ENCODE assay signal across 7 cellular contexts in the genomic region with DNA sequence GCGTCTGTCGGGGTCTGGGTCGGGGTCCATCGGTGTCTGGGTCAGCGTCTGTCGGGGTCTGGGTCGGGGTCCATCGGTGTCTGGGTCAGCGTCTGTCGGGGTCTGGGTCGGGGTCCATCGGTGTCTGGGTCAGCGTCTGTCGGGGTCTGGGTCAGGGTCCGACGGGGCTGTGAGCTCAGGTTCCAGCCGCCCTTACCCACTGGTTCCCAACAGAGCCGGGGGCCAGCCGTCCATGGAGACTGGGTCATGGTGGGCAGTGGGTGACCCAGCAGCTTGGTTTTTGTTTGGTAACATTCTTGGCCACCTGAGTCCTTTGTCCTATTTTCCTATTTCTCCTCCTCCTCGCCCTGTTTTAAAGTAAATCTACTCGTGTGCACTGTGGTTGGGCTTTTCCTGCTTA. TPM values are rescaled to one million over a fixed set of nuclear protein-coding genes. Genes with fewer than 3 reads are reported as not detected.
"Had no signal": no experiment of that assay in that cellular context is flagged by ENCODE, and none has a peak within 500 bp of the region (broad histone marks: within the 10 kb centered on the region; RNA-seq: fewer than 3 reads in every experiment).

No MANE protein-coding gene starts in this region.

RNA-seq across cellular contexts. Expression of a gene that starts 16.9 kb away (rescaled TPM):
- total RNA-seq: activated CD4-positive, alpha-beta T cell treated with anti-CD3 and anti-CD28 coated beads for 36 hours; activated CD4-positive, alpha-beta T cell treated with anti-CD3 and anti-CD28 coated beads, Interleukin-2, amount 10 ng/mL, durations not matched to agents 7 days and 5 days; activated T-cell treated with anti-CD3 and anti-CD28 coated beads, Interleukin-2, amount 50 U/mL, for 4 hours; activated T-helper 1 cell treated with anti-CD3 and anti-CD28 coated beads, Interleukin-12 subunit alpha, Interleukin-12 subunit beta, Interleukin-2, Interleukin-4 antibody, amounts not matched to agents 30 ng/mL and 10 ng/mL and 1 ng/mL, durations not matched to agents 14 hours and 24 hours and 36 hours; ascending aorta; MCF 10A; SJCRH30 had no signal
